Comparison of ENCODE assay signal across 21 cellular contexts in genomic region chr2:108115868-108116267, GRCh38.
"Had no signal": no experiment of that assay in that cellular context is flagged by ENCODE, and none has a peak within 500 bp of the region (broad histone marks: within the 10 kb centered on the region; RNA-seq: fewer than 3 reads in every experiment).

No MANE protein-coding gene starts in this region.

- H3K27ac ChIP-seq: coronary artery, epithelial cell of prostate, gastrocnemius medialis, ovary, right lobe of liver, thoracic aorta, tibial nerve, upper lobe of right lung, uterus had no signal

- H3K4me3 Mint-ChIP-seq: effector memory CD8-positive, alpha-beta T cell; natural killer cell; stimulated activated naive B cell treated with anti-CD40 and anti-IgM and Interleukin-4, amounts not matched to agents 10 μg/mL and 1 μg/mL and 100 μg/mL, for 72 hours; stimulated activated naive CD8-positive, alpha-beta T cell treated with anti-CD3 and anti-CD28 coated beads, Interleukin-15, Interleukin-2, amounts not matched to agents 100 ng/mL and 50 ng/mL, for 24 hours had no signal

- H3K4me3 ChIP-seq: coronary artery, gastrocnemius medialis, ovary, right lobe of liver, thoracic aorta, tibial nerve, upper lobe of right lung, uterus had no signal

- DNase-seq: effector memory CD8-positive, alpha-beta T cell; foreskin fibroblast; gastrocnemius medialis; kidney; mammary epithelial cell; natural killer cell; occipital lobe; ovary; posterior cingulate gyrus; right lobe of liver; small intestine; stimulated activated CD4-positive, alpha-beta T cell treated with anti-CD3 and anti-CD28 coated beads, Interleukin-15, amount 100 ng/mL, for 24 hours; stimulated activated CD4-positive, alpha-beta T cell treated with anti-CD3 and anti-CD28 coated beads, Interleukin-2, amount 100 ng/mL, for 48 hours; stimulated activated naive B cell treated with anti-CD40 and anti-IgM and Interleukin-4, amounts not matched to agents 10 μg/mL and 1 μg/mL and 100 μg/mL, for 72 hours; upper lobe of right lung; uterus had no signal

- H3K27ac Mint-ChIP-seq: effector memory CD8-positive, alpha-beta T cell; natural killer cell; stimulated activated naive B cell treated with anti-CD40 and anti-IgM and Interleukin-4, amounts not matched to agents 10 μg/mL and 1 μg/mL and 100 μg/mL, for 72 hours; stimulated activated naive CD8-positive, alpha-beta T cell treated with anti-CD3 and anti-CD28 coated beads, Interleukin-15, Interleukin-2, amounts not matched to agents 100 ng/mL and 50 ng/mL, for 24 hours had no signal

- H3K27me3 ChIP-seq: gastrocnemius medialis, ovary, right lobe of liver, tibial nerve, upper lobe of right lung, uterus had no signal

- H3K4me1 ChIP-seq: gastrocnemius medialis, right lobe of liver, tibial nerve, upper lobe of right lung, uterus had no signal

- H3K4me1 Mint-ChIP-seq: natural killer cell; stimulated activated naive B cell treated with anti-CD40 and anti-IgM and Interleukin-4, amounts not matched to agents 10 μg/mL and 1 μg/mL and 100 μg/mL, for 72 hours had no signal

- H3K9me3 ChIP-seq: gastrocnemius medialis, ovary, right lobe of liver, thoracic aorta, upper lobe of right lung, uterus had no signal

- FAIRE-seq: kidney, small intestine had no signal

- H3K36me3 ChIP-seq: gastrocnemius medialis, ovary, right lobe of liver, thoracic aorta, tibial nerve, upper lobe of right lung, uterus had no signal

- H3K36me3 Mint-ChIP-seq: stimulated activated naive B cell treated with anti-CD40 and anti-IgM and Interleukin-4, amounts not matched to agents 10 μg/mL and 1 μg/mL and 100 μg/mL, for 72 hours had no signal
